ENCODE assay signal across 12 cellular contexts in the genomic region with DNA sequence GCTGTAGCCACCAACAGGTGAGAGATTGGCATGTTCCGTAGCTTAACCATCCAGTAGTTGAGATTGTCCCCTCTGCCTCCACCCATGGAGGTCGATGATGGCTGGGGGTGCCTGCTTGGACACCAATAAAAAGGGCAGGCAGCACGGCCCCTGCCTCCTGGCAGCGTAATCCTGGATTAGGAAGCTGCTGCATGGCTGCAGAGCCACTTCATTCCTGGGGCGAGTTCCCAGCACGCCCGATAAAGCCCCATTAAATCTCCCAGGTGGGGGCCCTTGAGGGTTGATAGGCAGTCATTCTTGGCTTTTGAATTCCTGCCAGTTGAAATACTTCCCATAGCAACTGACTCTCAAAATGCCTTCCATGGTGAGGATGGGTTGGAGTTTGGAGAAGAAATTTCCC.
"Had no signal": no experiment of that assay in that cellular context is flagged by ENCODE, and none has a peak within 500 bp of the region (broad histone marks: within the 10 kb centered on the region; RNA-seq: fewer than 3 reads in every experiment).

No MANE protein-coding gene starts in this region.

- H3K4me1 Mint-ChIP-seq: memory B cell, nephron progenitor cell had no signal

- H3K27ac Mint-ChIP-seq: activated naive CD4-positive, alpha-beta T cell treated with anti-CD3 and anti-CD28 coated beads, Interleukin-2, amount 50 U/mL, for 72 hours; memory B cell; nephron progenitor cell; type B pancreatic cell had no signal

- H3K9me3 Mint-ChIP-seq: type B pancreatic cell had no signal

- DNase-seq: esophagus squamous epithelium; foreskin fibroblast; glutamatergic neuron; left colon; nephron progenitor cell; stimulated activated CD4-positive, alpha-beta T cell treated with anti-CD3 and anti-CD28 coated beads, Interleukin-1b, Interleukin-23, amount 100 ng/mL, for 48 hours; stimulated activated naive CD8-positive, alpha-beta T cell treated with anti-CD3 and anti-CD28 coated beads, Interleukin-15, Interleukin-2, amounts not matched to agents 100 U/mL and 50 U/mL, for 24 hours had no signal

- H3K4me3 Mint-ChIP-seq: memory B cell, nephron progenitor cell, type B pancreatic cell had no signal

- ATAC-seq: activated naive CD4-positive, alpha-beta T cell treated with anti-CD3 and anti-CD28 coated beads, Interleukin-2, amount 50 U/mL, for 72 hours; left colon; stimulated activated naive CD8-positive, alpha-beta T cell treated with anti-CD3 and anti-CD28 coated beads, Interleukin-15, Interleukin-2, amounts not matched to agents 100 U/mL and 50 U/mL, for 24 hours had no signal

- H3K27me3 Mint-ChIP-seq: type B pancreatic cell had no signal

- H3K36me3 ChIP-seq: esophagus squamous epithelium, ovary, suprapubic skin had no signal

- H3K27ac ChIP-seq: esophagus squamous epithelium, ovary, suprapubic skin had no signal

- H3K4me3 ChIP-seq: esophagus squamous epithelium, ovary, suprapubic skin had no signal

- H3K9me3 ChIP-seq: esophagus squamous epithelium, ovary, suprapubic skin had no signal

- H3K36me3 Mint-ChIP-seq: type B pancreatic cell had no signal

- H3K27me3 ChIP-seq: esophagus squamous epithelium, ovary, suprapubic skin had no signal
